27 cellular contexts compared by ENCODE assay signal in genomic region chr20:58975353-58975752, GRCh38. TPM values are rescaled to one million over a fixed set of nuclear protein-coding genes. Genes with fewer than 3 reads are reported as not detected.
"Had no signal": no experiment of that assay in that cellular context is flagged by ENCODE, and none has a peak within 500 bp of the region (broad histone marks: within the 10 kb centered on the region; RNA-seq: fewer than 3 reads in every experiment).

No MANE protein-coding gene starts in this region.

- H3K4me1 ChIP-seq: suprapubic skin, testis, thyroid gland, upper lobe of right lung, uterus, vagina had no signal

- H3K27me3 ChIP-seq: stomach, suprapubic skin, testis, thyroid gland, tibial artery, tibial nerve, transverse colon, upper lobe of left lung, upper lobe of right lung, uterus, vagina had no signal

- H3K27ac ChIP-seq: stomach, suprapubic skin, testis, thoracic aorta, thyroid gland, tibial artery, tibial nerve, transverse colon, upper lobe of left lung, upper lobe of right lung, uterus, vagina had no signal

- H3K4me3 ChIP-seq: stomach, suprapubic skin, testis, thoracic aorta, thyroid gland, tibial artery, tibial nerve, transverse colon, upper lobe of left lung, upper lobe of right lung, uterus, vagina had no signal

- H3K36me3 ChIP-seq: stomach, suprapubic skin, thoracic aorta, thyroid gland, tibial artery, tibial nerve, transverse colon, upper lobe of left lung, upper lobe of right lung, uterus, vagina had no signal

- DNase-seq: stimulated activated CD4-positive, alpha-beta T cell treated with anti-CD3 and anti-CD28 coated beads, Interleukin-2, amount 100 ng/mL, for 48 hours; stimulated activated CD4-positive, alpha-beta T cell treated with anti-CD3 and anti-CD28 coated beads, Interleukin-4, amount 100 ng/mL, for 1 hour; stimulated activated CD4-positive, alpha-beta T cell treated with anti-CD3 and anti-CD28 coated beads, Interleukin-4, amount 100 ng/mL, for 24 hours; stimulated activated CD4-positive, alpha-beta T cell treated with anti-CD3 and anti-CD28 coated beads, Interleukin-4, amount 100 ng/mL, for 4 hours; stimulated activated CD8-positive, alpha-beta memory T cell treated with anti-CD3 and anti-CD28 coated beads, Interleukin-4, amount 100 ng/mL, for 48 hours; stimulated activated naive B cell treated with anti-CD40 and anti-IgM and Interleukin-4, amounts not matched to agents 10 μg/mL and 1 μg/mL and 100 μg/mL, for 72 hours; stimulated activated naive CD4-positive, alpha-beta T cell; stimulated activated naive CD4-positive, alpha-beta T cell treated with Interleukin-2 at 50 U/mL for 16 hours; stimulated activated naive CD8-positive, alpha-beta T cell treated with anti-CD3 and anti-CD28 coated beads, Interleukin-15, amount 100 ng/mL, for 72 hours; stimulated activated naive CD8-positive, alpha-beta T cell treated with anti-CD3 and anti-CD28 coated beads, Interleukin-15, Interleukin-2, amounts not matched to agents 100 U/mL and 50 U/mL, for 24 hours; stomach; substantia nigra; testis; thyroid gland; tibial artery; transverse colon; trophoblast cell; upper lobe of left lung; upper lobe of right lung; uterus had no signal

- FAIRE-seq: urothelium cell line had no signal

- H3K9me3 ChIP-seq: suprapubic skin, testis, thyroid gland, vagina had no signal

- ATAC-seq: stimulated activated memory B cell treated with anti-CD40 and anti-IgM and Interleukin-4, amounts not matched to agents 10 μg/mL and 1 μg/mL and 100 μg/mL, for 72 hours; stimulated activated naive CD8-positive, alpha-beta T cell treated with anti-CD3 and anti-CD28 coated beads, Interleukin-15, Interleukin-2, amounts not matched to agents 100 U/mL and 50 U/mL, for 24 hours; upper lobe of right lung had no signal

RNA-seq across cellular contexts. Expression of gene TUBB1, which starts 43.9 kb away (rescaled TPM):
- total RNA-seq: transverse colon, ureter, vagina had no signal
